Comparison of ENCODE assay signal across 1 cellular context in genomic region chr6:54109611-54110010, GRCh38.
TF ChIP-seq lines count a peak whose summit lies in the region.

No MANE protein-coding gene starts in this region.

TF ChIP-seq in IMR-90, 13 proteins besides CTCF, POLR2A, EP300 and RAD21:
- TF ChIP-seq CHD1 (IDR thresholded peaks at IDR 0.05; ENCODE audit: low read depth, low read length): no peak
- no peak for TF ChIP-seq RFX5 (IDR thresholded peaks at IDR 0.05; ENCODE audit: low read depth, low read length)
